2 cellular contexts compared by ENCODE assay signal in genomic region chr20:49456646-49457045, GRCh38.
TF ChIP-seq lines count a peak whose summit lies in the region.

No MANE protein-coding gene starts in this region.

TF ChIP-seq in HepG2, 621 proteins besides CTCF, POLR2A, EP300 and RAD21:
- TF ChIP-seq ZNF768 (CRISPR knock-in tag; IDR thresholded peaks at IDR 0.05) (peak; percentile 87), ZNF225 (CRISPR knock-in tag; IDR thresholded peaks at IDR 0.05) (no peak), UBTF (CRISPR knock-in tag; IDR thresholded peaks at IDR 0.05) (no peak)
- TF ChIP-seq, protein P1, sequence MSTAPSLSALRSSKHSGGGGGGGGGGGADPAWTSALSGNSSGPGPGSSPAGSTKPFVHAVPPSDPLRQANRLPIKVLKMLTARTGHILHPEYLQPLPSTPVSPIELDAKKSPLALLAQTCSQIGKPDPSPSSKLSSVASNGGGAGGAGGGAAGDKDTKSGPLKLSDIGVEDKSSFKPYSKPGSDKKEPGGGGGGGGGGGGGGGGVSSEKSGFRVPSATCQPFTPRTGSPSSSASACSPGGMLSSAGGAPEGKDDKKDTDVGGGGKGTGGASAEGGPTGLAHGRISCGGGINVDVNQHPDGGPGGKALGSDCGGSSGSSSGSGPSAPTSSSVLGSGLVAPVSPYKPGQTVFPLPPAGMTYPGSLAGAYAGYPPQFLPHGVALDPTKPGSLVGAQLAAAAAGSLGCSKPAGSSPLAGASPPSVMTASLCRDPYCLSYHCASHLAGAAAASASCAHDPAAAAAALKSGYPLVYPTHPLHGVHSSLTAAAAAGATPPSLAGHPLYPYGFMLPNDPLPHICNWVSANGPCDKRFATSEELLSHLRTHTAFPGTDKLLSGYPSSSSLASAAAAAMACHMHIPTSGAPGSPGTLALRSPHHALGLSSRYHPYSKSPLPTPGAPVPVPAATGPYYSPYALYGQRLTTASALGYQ (CRISPR knock-in tag; IDR thresholded peaks at IDR 0.05), result no peak
TF ChIP-seq in HepG2: peak in this region for 1.

TF ChIP-seq in K562, 482 proteins besides CTCF, POLR2A, EP300 and RAD21:
- TF ChIP-seq ZFP36 (IDR thresholded peaks at IDR 0.05; ENCODE audit: low read depth, low read length, partially characterized antibody) (peak; percentile 40), MAFK (IDR thresholded peaks at IDR 0.05; ENCODE audit: low read length) (no peak), PHB (CRISPR knock-in tag; IDR thresholded peaks at IDR 0.05) (no peak), ZNF407 (IDR thresholded peaks at IDR 0.05; ENCODE audit: low read depth) (no peak), ZNF174 (CRISPR knock-in tag; IDR thresholded peaks at IDR 0.05) (no peak), ZNF655 (CRISPR knock-in tag; IDR thresholded peaks at IDR 0.05) (no peak)
TF ChIP-seq in K562: peak in this region for 1.
